1 cellular context compared by ENCODE assay signal in the genomic region with DNA sequence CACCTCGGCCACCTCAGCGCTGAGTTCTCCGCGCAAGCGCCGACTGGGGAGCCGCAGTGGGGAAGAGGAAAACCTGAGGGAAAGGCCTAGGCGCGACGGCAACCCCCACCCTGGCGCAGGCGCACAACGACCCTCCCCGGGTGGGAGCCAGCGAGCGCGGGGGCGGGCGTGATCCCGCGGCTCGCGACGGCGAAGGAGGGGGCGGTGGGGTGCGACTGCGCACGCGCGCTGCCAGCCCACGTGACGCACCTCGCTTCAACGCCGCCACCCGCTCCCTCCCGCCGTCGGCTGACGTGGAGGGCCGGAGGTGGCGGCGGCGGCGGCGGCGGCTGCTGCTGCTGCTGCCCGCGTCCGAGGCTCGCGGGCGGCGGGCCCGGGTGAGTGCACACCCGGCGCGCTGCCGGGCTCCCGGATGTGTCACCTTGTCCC.
A peak's percentile ranks its signal among the peaks of the same experiment; 100 is the strongest.
TF ChIP-seq lines count a peak whose summit lies in the region.

A gene (minus strand): TSS at position 84 of the 429 bp plus-strand sequence. CDS start 556 bp downstream, outside the sequence.
A gene with protein sequence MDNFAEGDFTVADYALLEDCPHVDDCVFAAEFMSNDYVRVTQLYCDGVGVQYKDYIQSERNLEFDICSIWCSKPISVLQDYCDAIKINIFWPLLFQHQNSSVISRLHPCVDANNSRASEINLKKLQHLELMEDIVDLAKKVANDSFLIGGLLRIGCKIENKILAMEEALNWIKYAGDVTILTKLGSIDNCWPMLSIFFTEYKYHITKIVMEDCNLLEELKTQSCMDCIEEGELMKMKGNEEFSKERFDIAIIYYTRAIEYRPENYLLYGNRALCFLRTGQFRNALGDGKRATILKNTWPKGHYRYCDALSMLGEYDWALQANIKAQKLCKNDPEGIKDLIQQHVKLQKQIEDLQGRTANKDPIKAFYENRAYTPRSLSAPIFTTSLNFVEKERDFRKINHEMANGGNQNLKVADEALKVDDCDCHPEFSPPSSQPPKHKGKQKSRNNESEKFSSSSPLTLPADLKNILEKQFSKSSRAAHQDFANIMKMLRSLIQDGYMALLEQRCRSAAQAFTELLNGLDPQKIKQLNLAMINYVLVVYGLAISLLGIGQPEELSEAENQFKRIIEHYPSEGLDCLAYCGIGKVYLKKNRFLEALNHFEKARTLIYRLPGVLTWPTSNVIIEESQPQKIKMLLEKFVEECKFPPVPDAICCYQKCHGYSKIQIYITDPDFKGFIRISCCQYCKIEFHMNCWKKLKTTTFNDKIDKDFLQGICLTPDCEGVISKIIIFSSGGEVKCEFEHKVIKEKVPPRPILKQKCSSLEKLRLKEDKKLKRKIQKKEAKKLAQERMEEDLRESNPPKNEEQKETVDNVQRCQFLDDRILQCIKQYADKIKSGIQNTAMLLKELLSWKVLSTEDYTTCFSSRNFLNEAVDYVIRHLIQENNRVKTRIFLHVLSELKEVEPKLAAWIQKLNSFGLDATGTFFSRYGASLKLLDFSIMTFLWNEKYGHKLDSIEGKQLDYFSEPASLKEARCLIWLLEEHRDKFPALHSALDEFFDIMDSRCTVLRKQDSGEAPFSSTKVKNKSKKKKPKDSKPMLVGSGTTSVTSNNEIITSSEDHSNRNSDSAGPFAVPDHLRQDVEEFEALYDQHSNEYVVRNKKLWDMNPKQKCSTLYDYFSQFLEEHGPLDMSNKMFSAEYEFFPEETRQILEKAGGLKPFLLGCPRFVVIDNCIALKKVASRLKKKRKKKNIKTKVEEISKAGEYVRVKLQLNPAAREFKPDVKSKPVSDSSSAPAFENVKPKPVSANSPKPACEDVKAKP (N-terminal part only) (plus strand): TSS at position 267 of the 429 bp plus-strand sequence. CDS start 14,004 bp downstream, outside the sequence.

TF ChIP-seq in HepG2, 621 proteins besides CTCF, POLR2A, EP300 and RAD21 (continued from another document and continues in another):
- TF ChIP-seq ZSCAN9 (CRISPR knock-in tag; IDR thresholded peaks at IDR 0.05; ENCODE audit: borderline replicate concordance) (peak; percentile 47; the same call in 1 of the 2 replicates), ZNF737 (CRISPR knock-in tag; IDR thresholded peaks at IDR 0.05; ENCODE audit: borderline replicate concordance) (no peak), MAF1 (CRISPR knock-in tag; IDR thresholded peaks at IDR 0.05; ENCODE audit: borderline replicate concordance) (no peak), ZNF841 (CRISPR knock-in tag; IDR thresholded peaks at IDR 0.05; ENCODE audit: borderline replicate concordance) (no peak), XBP1 (CRISPR knock-in tag; IDR thresholded peaks at IDR 0.05) (peak; percentile 78), ZNF878 (CRISPR knock-in tag; IDR thresholded peaks at IDR 0.05) (no peak), IRF2 (CRISPR knock-in tag; IDR thresholded peaks at IDR 0.05) (peak; percentile 55; the same call in 1 of the 2 replicates), ZNF350 (CRISPR knock-in tag; IDR thresholded peaks at IDR 0.05; ENCODE audit: borderline replicate concordance, low read depth) (no peak), REPIN1 (CRISPR knock-in tag; IDR thresholded peaks at IDR 0.05; ENCODE audit: borderline replicate concordance, low read depth) (no peak; the same call in 1 of the 2 replicates), ATF7-NPFF (CRISPR knock-in tag; IDR thresholded peaks at IDR 0.05; ENCODE audit: low read depth) (no peak; the same call in 1 of the 2 replicates), ZMYM3 (CRISPR knock-in tag; IDR thresholded peaks at IDR 0.05) (no peak), ZNF660 (CRISPR knock-in tag; IDR thresholded peaks at IDR 0.05; ENCODE audit: borderline replicate concordance, low read depth) (no peak), PRMT3 (CRISPR knock-in tag; IDR thresholded peaks at IDR 0.05; ENCODE audit: borderline replicate concordance, low read depth) (no peak), CBFB (CRISPR knock-in tag; IDR thresholded peaks at IDR 0.05) (0 out of 2 replicates have a peak, but pooled peaks have one; percentile 43), STAG1 (CRISPR knock-in tag; IDR thresholded peaks at IDR 0.05) (0 out of 2 replicates have a peak, but pooled peaks have one; percentile 5), BORCS8-MEF2B (CRISPR knock-in tag; IDR thresholded peaks at IDR 0.05) (peak; percentile 12; the same call in 1 of the 2 replicates), AGO1 (IDR thresholded peaks at IDR 0.05; ENCODE audit: low read depth, low read length, poor library complexity, severe bottlenecking) (peak; percentile 50), KAT8 (CRISPR knock-in tag; IDR thresholded peaks at IDR 0.05) (0 out of 2 replicates have a peak, but pooled peaks have one; percentile 67), ZMYM4 (CRISPR knock-in tag; IDR thresholded peaks at IDR 0.05) (0 out of 2 replicates have a peak, but pooled peaks have one; percentile 9), ZNF180 (CRISPR knock-in tag; IDR thresholded peaks at IDR 0.05; ENCODE audit: borderline replicate concordance, low read depth) (no peak), ZBTB8A (CRISPR knock-in tag; IDR thresholded peaks at IDR 0.05; ENCODE audit: borderline replicate concordance, low read depth) (no peak), KDM4B (CRISPR knock-in tag; IDR thresholded peaks at IDR 0.05) (0 out of 2 replicates have a peak, but pooled peaks have one; percentile 29), SIX4 (CRISPR knock-in tag; IDR thresholded peaks at IDR 0.05) (no peak), RBM39 (IDR thresholded peaks at IDR 0.05; ENCODE audit: low read depth, low read length, poor library complexity, severe bottlenecking) (no peak)
- TF ChIP-seq, protein P1, sequence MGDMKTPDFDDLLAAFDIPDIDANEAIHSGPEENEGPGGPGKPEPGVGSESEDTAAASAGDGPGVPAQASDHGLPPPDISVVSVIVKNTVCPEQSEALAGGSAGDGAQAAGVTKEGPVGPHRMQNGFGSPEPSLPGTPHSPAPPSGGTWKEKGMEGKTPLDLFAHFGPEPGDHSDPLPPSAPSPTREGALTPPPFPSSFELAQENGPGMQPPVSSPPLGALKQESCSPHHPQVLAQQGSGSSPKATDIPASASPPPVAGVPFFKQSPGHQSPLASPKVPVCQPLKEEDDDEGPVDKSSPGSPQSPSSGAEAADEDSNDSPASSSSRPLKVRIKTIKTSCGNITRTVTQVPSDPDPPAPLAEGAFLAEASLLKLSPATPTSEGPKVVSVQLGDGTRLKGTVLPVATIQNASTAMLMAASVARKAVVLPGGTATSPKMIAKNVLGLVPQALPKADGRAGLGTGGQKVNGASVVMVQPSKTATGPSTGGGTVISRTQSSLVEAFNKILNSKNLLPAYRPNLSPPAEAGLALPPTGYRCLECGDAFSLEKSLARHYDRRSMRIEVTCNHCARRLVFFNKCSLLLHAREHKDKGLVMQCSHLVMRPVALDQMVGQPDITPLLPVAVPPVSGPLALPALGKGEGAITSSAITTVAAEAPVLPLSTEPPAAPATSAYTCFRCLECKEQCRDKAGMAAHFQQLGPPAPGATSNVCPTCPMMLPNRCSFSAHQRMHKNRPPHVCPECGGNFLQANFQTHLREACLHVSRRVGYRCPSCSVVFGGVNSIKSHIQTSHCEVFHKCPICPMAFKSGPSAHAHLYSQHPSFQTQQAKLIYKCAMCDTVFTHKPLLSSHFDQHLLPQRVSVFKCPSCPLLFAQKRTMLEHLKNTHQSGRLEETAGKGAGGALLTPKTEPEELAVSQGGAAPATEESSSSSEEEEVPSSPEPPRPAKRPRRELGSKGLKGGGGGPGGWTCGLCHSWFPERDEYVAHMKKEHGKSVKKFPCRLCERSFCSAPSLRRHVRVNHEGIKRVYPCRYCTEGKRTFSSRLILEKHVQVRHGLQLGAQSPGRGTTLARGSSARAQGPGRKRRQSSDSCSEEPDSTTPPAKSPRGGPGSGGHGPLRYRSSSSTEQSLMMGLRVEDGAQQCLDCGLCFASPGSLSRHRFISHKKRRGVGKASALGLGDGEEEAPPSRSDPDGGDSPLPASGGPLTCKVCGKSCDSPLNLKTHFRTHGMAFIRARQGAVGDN (CRISPR knock-in tag; IDR thresholded peaks at IDR 0.05) = peak; percentile 85
- TF ChIP-seq, protein P2, sequence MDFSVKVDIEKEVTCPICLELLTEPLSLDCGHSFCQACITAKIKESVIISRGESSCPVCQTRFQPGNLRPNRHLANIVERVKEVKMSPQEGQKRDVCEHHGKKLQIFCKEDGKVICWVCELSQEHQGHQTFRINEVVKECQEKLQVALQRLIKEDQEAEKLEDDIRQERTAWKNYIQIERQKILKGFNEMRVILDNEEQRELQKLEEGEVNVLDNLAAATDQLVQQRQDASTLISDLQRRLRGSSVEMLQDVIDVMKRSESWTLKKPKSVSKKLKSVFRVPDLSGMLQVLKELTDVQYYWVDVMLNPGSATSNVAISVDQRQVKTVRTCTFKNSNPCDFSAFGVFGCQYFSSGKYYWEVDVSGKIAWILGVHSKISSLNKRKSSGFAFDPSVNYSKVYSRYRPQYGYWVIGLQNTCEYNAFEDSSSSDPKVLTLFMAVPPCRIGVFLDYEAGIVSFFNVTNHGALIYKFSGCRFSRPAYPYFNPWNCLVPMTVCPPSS (IDR thresholded peaks at IDR 0.05) = no peak
- TF ChIP-seq, protein P3, sequence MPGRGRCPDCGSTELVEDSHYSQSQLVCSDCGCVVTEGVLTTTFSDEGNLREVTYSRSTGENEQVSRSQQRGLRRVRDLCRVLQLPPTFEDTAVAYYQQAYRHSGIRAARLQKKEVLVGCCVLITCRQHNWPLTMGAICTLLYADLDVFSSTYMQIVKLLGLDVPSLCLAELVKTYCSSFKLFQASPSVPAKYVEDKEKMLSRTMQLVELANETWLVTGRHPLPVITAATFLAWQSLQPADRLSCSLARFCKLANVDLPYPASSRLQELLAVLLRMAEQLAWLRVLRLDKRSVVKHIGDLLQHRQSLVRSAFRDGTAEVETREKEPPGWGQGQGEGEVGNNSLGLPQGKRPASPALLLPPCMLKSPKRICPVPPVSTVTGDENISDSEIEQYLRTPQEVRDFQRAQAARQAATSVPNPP (CRISPR knock-in tag; IDR thresholded peaks at IDR 0.05) = 0 out of 2 replicates have a peak, but pooled peaks have one; percentile 15
- TF ChIP-seq, protein P4, sequence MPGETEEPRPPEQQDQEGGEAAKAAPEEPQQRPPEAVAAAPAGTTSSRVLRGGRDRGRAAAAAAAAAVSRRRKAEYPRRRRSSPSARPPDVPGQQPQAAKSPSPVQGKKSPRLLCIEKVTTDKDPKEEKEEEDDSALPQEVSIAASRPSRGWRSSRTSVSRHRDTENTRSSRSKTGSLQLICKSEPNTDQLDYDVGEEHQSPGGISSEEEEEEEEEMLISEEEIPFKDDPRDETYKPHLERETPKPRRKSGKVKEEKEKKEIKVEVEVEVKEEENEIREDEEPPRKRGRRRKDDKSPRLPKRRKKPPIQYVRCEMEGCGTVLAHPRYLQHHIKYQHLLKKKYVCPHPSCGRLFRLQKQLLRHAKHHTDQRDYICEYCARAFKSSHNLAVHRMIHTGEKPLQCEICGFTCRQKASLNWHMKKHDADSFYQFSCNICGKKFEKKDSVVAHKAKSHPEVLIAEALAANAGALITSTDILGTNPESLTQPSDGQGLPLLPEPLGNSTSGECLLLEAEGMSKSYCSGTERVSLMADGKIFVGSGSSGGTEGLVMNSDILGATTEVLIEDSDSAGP (CRISPR knock-in tag; IDR thresholded peaks at IDR 0.05; ENCODE audit: borderline replicate concordance) = peak; percentile 74; the same call in 1 of the 2 replicates
- TF ChIP-seq, protein P5, sequence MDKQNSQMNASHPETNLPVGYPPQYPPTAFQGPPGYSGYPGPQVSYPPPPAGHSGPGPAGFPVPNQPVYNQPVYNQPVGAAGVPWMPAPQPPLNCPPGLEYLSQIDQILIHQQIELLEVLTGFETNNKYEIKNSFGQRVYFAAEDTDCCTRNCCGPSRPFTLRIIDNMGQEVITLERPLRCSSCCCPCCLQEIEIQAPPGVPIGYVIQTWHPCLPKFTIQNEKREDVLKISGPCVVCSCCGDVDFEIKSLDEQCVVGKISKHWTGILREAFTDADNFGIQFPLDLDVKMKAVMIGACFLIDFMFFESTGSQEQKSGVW (CRISPR knock-in tag; IDR thresholded peaks at IDR 0.05; ENCODE audit: borderline replicate concordance) = no peak
- TF ChIP-seq, protein P6, sequence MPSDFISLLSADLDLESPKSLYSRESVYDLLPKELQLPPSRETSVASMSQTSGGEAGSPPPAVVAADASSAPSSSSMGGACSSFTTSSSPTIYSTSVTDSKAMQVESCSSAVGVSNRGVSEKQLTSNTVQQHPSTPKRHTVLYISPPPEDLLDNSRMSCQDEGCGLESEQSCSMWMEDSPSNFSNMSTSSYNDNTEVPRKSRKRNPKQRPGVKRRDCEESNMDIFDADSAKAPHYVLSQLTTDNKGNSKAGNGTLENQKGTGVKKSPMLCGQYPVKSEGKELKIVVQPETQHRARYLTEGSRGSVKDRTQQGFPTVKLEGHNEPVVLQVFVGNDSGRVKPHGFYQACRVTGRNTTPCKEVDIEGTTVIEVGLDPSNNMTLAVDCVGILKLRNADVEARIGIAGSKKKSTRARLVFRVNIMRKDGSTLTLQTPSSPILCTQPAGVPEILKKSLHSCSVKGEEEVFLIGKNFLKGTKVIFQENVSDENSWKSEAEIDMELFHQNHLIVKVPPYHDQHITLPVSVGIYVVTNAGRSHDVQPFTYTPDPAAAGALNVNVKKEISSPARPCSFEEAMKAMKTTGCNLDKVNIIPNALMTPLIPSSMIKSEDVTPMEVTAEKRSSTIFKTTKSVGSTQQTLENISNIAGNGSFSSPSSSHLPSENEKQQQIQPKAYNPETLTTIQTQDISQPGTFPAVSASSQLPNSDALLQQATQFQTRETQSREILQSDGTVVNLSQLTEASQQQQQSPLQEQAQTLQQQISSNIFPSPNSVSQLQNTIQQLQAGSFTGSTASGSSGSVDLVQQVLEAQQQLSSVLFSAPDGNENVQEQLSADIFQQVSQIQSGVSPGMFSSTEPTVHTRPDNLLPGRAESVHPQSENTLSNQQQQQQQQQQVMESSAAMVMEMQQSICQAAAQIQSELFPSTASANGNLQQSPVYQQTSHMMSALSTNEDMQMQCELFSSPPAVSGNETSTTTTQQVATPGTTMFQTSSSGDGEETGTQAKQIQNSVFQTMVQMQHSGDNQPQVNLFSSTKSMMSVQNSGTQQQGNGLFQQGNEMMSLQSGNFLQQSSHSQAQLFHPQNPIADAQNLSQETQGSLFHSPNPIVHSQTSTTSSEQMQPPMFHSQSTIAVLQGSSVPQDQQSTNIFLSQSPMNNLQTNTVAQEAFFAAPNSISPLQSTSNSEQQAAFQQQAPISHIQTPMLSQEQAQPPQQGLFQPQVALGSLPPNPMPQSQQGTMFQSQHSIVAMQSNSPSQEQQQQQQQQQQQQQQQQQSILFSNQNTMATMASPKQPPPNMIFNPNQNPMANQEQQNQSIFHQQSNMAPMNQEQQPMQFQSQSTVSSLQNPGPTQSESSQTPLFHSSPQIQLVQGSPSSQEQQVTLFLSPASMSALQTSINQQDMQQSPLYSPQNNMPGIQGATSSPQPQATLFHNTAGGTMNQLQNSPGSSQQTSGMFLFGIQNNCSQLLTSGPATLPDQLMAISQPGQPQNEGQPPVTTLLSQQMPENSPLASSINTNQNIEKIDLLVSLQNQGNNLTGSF (CRISPR knock-in tag; IDR thresholded peaks at IDR 0.05) = peak; percentile 43; the same call in 1 of the 2 replicates
- TF ChIP-seq, protein P7, sequence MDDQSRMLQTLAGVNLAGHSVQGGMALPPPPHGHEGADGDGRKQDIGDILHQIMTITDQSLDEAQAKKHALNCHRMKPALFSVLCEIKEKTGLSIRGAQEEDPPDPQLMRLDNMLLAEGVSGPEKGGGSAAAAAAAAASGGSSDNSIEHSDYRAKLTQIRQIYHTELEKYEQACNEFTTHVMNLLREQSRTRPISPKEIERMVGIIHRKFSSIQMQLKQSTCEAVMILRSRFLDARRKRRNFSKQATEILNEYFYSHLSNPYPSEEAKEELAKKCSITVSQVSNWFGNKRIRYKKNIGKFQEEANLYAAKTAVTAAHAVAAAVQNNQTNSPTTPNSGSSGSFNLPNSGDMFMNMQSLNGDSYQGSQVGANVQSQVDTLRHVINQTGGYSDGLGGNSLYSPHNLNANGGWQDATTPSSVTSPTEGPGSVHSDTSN (CRISPR knock-in tag; IDR thresholded peaks at IDR 0.05; ENCODE audit: borderline replicate concordance) = peak; percentile 74; the same call in 1 of the 2 replicates
